ENCODE assay signal across 27 cellular contexts in the genomic region with DNA sequence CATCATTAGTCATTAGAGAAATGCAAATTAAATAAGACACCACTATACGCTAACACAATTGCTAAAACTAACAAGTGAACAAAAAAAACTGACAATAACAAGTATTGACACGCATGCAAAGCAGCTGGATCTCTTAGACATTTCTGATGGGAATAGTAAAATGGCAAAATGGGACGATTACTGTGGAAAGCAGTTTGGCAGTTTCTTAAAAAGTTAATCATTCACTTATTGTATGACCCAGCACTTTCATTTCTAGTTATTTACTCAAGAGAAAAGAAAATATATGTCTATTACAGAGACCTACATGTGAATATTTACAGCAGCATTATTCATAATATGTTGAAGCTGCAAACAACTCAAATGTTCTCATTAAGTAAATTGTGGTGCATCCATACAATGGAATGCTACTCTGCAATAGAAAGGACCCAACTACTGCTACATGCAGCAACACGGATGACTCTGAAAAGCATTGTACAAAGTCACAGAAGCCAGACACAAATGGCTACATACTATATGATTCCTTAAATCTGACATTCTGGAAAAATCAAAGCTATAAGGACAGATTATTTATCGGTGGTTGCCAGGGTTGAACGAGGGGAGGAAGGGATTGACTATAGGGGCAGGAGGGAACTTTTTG.
DNase-seq lines count a peak whose midpoint lies in the region; ATAC-seq and TF ChIP-seq lines count a peak whose summit lies in the region.
"Had no signal": no experiment of that assay in that cellular context is flagged by ENCODE, and none has a peak within 500 bp of the region (broad histone marks: within the 10 kb centered on the region; RNA-seq: fewer than 3 reads in every experiment).

No MANE protein-coding gene starts in this region.

- no peaks in the 10 kb centered on the region for H3K9me3 Mint-ChIP-seq in nephron
- no peaks in the 10 kb centered on the region for H3K9me3 Mint-ChIP-seq in natural killer cell
- H3K9me3 Mint-ChIP-seq: activated naive CD4-positive, alpha-beta T cell treated with anti-CD3 and anti-CD28 coated beads for 36 hours; HFFc6 had no signal

- peaks cover 16% of the 10 kb centered on the region for H3K36me3 Mint-ChIP-seq in nephron (ENCODE audit: low read depth)
- H3K36me3 Mint-ChIP-seq in natural killer cell, result no peaks in the 10 kb centered on the region

- ATAC-seq in SK-N-SH treated with all-trans-retinoic acid at 6 μM for 48 hours (no peak), natural killer cell (no peak)
- ATAC-seq: activated CD4-positive, CD25-positive, alpha-beta regulatory T cell treated with anti-CD3 and anti-CD28 coated beads, Interleukin-2, amount 50 U/mL, for 24 hours had no signal

- no peak for TF ChIP-seq POLR2A in esophagus squamous epithelium (IDR thresholded peaks at IDR 0.05)

- TF ChIP-seq CTCF in SK-N-SH (IDR thresholded peaks at IDR 0.05), result no peak
- TF ChIP-seq CTCF in esophagus squamous epithelium (IDR thresholded peaks at IDR 0.05), result no peak
- no peak for TF ChIP-seq CTCF in nephron (IDR thresholded peaks at IDR 0.05; ENCODE audit: unreplicated experiment in 3 of 3)
- no peak for TF ChIP-seq CTCF in natural killer cell (IDR thresholded peaks at IDR 0.05)

- H3K27me3 Mint-ChIP-seq in nephron (ENCODE audit: low read depth), result no peaks in the 10 kb centered on the region
- H3K27me3 Mint-ChIP-seq in natural killer cell (ENCODE audit: low read depth in 2 of 2), result peaks cover 8 to 23% of the 10 kb centered on the region in 2 donors

- H3K4me3 Mint-ChIP-seq in nephron, result no peak overlapping the region
- H3K4me3 Mint-ChIP-seq in natural killer cell, result no peak overlapping the region
- H3K4me3 Mint-ChIP-seq: activated naive CD4-positive, alpha-beta T cell treated with anti-CD3 and anti-CD28 coated beads for 36 hours; B cell; HFFc6 had no signal

- H3K36me3 ChIP-seq in SK-N-SH (replicated peaks in 1 of 2; ENCODE audit: control insufficient read depth in 1 of 2, insufficient read depth in 2 of 2, low read length in 1 of 2) (peaks cover 3 to 7% of the 10 kb centered on the region in 2 experiments), esophagus squamous epithelium (peaks cover 0 to 18% (median 0%) of the 10 kb centered on the region in 3 donors)
- H3K36me3 ChIP-seq: MG63, ovary had no signal

- H3K27ac Mint-ChIP-seq in nephron (peak overlapping the region; percentile 74 to 94 (median 84)), natural killer cell (no peak overlapping the region)
- H3K27ac Mint-ChIP-seq: activated naive CD4-positive, alpha-beta T cell treated with anti-CD3 and anti-CD28 coated beads for 36 hours; B cell; HFFc6 had no signal

- H3K27me3 ChIP-seq in SK-N-SH (ENCODE audit: insufficient read depth), result no peaks in the 10 kb centered on the region
- H3K27me3 ChIP-seq in esophagus squamous epithelium, result no peaks in the 10 kb centered on the region
- H3K27me3 ChIP-seq: heart left ventricle, MG63, ovary had no signal

- H3K9me3 ChIP-seq in SK-N-SH (no peaks in the 10 kb centered on the region), esophagus squamous epithelium (no peaks in the 10 kb centered on the region)
- H3K9me3 ChIP-seq: heart left ventricle, lower lobe of right lung, MG63, ovary had no signal

- DNase-seq in SK-N-SH (no peak), esophagus squamous epithelium (lab: John Stamatoyannopoulos, UW) (no peak), NCI-H82 (lab: John Stamatoyannopoulos, UW) (no peak), natural killer cell (no peak), anterior cingulate cortex (lab: John Stamatoyannopoulos, UW) (no peak), putamen (ENCODE audit: low spot score) (no peak)
- DNase-seq: 8988T; activated CD8-positive, alpha-beta memory T cell treated with anti-CD3 and anti-CD28 coated beads for 24 hours; activated naive CD4-positive, alpha-beta T cell treated with anti-CD3 and anti-CD28 coated beads for 36 hours; activated T-cell treated with anti-CD3 and anti-CD28 coated beads, Interleukin-2, amount 50 U/mL, for 48 hours; aorta; effector memory CD4-positive, alpha-beta T cell; heart left ventricle; lower lobe of right lung; MG63; NCI-H1436 treated with DMSO at 0.1 percent for 48 hours; NCI-H2171; NCI-H526; ovary; stimulated activated naive CD4-positive, alpha-beta T cell; trophoblast cell had no signal

- WGBS in SK-N-SH (ENCODE audit: low lambda C conversion rate), result 83% methylated on average over 6 of the region's 6 CpGs
- 50% methylated on average over 6 of the region's 6 CpGs for WGBS in esophagus squamous epithelium, 2 donors

- H3K27ac ChIP-seq in SK-N-SH (ENCODE audit: low read depth in 2 of 2, low read length in 1 of 2), result peak overlapping the region; percentile 30 to 43; a peak in 2 of 4 replicates
- H3K27ac ChIP-seq in esophagus squamous epithelium, result peak overlapping the region in 3 of 4 donors; percentile 7 to 75 (median 50)
- H3K27ac ChIP-seq: lower lobe of right lung, ovary, RWPE1 had no signal

- peaks cover 13% of the 10 kb centered on the region for H3F3A ChIP-seq in SK-N-SH (replicated peaks; ENCODE audit: insufficient read depth)

- no peak for TF ChIP-seq EP300 in SK-N-SH (IDR thresholded peaks at IDR 0.05; ENCODE audit: borderline replicate concordance in 1 of 2, low read depth in 1 of 2, low read length in 1 of 2)

- peaks cover 51% of the 10 kb centered on the region for H3K4me1 Mint-ChIP-seq in nephron
- no peaks in the 10 kb centered on the region for H3K4me1 Mint-ChIP-seq in natural killer cell
- H3K4me1 Mint-ChIP-seq: B cell had no signal

- H3K4me3 ChIP-seq in SK-N-SH (ENCODE audit: low read depth in 2 of 2, low read length in 1 of 2) (no peak overlapping the region), esophagus squamous epithelium (no peak overlapping the region)
- H3K4me3 ChIP-seq: heart left ventricle, lower lobe of right lung, MG63, ovary had no signal

- H3K4me1 ChIP-seq in SK-N-SH (ENCODE audit: control insufficient read depth in 1 of 2, insufficient read depth in 2 of 2, low read depth in 1 of 2, low read length in 1 of 2), result peaks cover 6 to 22% of the 10 kb centered on the region in 2 experiments; a peak in 3 of 4 replicates
- peaks cover 0 to 48% (median 17%) of the 10 kb centered on the region in 3 donors for H3K4me1 ChIP-seq in esophagus squamous epithelium

- CTCF ChIA-PET in SK-N-SH (lab: Yijun Ruan, JAX), result no interaction called here

- POLR2A ChIA-PET in SK-N-SH (lab: Yijun Ruan, JAX), result no interaction called here

- H3K9me2 ChIP-seq in SK-N-SH, result peaks cover 4% of the 10 kb centered on the region; the same call in 1 of the 2 replicates

- intact Hi-C loops in esophagus squamous epithelium (cut with DNase I) (no loop called here), natural killer cell (cut with micrococcal nuclease) (no loop called here)

- H4K20me1 ChIP-seq in SK-N-SH (ENCODE audit: insufficient read depth), result no peaks in the 10 kb centered on the region

- H3K4me2 ChIP-seq in SK-N-SH, result 0 out of 2 replicates have a peak overlapping the region, but pooled peaks have one; percentile 9

- no peak overlapping the region for H3K9ac ChIP-seq in SK-N-SH

- no peak for TF ChIP-seq RAD21 in SK-N-SH (IDR thresholded peaks at IDR 0.05; ENCODE audit: low read length)

- H2AFZ ChIP-seq in SK-N-SH (ENCODE audit: low read depth), result no peak overlapping the region

- H3K79me2 ChIP-seq in SK-N-SH (ENCODE audit: insufficient read depth), result no peaks in the 10 kb centered on the region

TF ChIP-seq in SK-N-SH, 30 proteins besides CTCF, POLR2A, EP300 and RAD21 (continues in another document):
- TF ChIP-seq FOXJ3 (CRISPR knock-in tag; IDR thresholded peaks at IDR 0.05) (no peak), TCF12 (IDR thresholded peaks at IDR 0.05) (no peak), RXRA (IDR thresholded peaks at IDR 0.05; ENCODE audit: borderline replicate concordance, low read depth) (no peak)
- TF ChIP-seq, protein P1, sequence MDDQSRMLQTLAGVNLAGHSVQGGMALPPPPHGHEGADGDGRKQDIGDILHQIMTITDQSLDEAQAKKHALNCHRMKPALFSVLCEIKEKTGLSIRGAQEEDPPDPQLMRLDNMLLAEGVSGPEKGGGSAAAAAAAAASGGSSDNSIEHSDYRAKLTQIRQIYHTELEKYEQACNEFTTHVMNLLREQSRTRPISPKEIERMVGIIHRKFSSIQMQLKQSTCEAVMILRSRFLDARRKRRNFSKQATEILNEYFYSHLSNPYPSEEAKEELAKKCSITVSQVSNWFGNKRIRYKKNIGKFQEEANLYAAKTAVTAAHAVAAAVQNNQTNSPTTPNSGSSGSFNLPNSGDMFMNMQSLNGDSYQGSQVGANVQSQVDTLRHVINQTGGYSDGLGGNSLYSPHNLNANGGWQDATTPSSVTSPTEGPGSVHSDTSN (IDR thresholded peaks at IDR 0.05), result no peak

TF ChIP-seq in SK-N-SH treated with all-trans-retinoic acid at 6 μM for 48 hours, 23 proteins besides CTCF, POLR2A, EP300 and RAD21:
- no peak for TF ChIP-seq TOX (CRISPR knock-in tag; IDR thresholded peaks at IDR 0.05; ENCODE audit: borderline replicate concordance)
- TF ChIP-seq, protein P2, sequence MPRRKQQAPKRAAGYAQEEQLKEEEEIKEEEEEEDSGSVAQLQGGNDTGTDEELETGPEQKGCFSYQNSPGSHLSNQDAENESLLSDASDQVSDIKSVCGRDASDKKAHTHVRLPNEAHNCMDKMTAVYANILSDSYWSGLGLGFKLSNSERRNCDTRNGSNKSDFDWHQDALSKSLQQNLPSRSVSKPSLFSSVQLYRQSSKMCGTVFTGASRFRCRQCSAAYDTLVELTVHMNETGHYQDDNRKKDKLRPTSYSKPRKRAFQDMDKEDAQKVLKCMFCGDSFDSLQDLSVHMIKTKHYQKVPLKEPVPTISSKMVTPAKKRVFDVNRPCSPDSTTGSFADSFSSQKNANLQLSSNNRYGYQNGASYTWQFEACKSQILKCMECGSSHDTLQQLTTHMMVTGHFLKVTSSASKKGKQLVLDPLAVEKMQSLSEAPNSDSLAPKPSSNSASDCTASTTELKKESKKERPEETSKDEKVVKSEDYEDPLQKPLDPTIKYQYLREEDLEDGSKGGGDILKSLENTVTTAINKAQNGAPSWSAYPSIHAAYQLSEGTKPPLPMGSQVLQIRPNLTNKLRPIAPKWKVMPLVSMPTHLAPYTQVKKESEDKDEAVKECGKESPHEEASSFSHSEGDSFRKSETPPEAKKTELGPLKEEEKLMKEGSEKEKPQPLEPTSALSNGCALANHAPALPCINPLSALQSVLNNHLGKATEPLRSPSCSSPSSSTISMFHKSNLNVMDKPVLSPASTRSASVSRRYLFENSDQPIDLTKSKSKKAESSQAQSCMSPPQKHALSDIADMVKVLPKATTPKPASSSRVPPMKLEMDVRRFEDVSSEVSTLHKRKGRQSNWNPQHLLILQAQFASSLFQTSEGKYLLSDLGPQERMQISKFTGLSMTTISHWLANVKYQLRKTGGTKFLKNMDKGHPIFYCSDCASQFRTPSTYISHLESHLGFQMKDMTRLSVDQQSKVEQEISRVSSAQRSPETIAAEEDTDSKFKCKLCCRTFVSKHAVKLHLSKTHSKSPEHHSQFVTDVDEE (CRISPR knock-in tag; IDR thresholded peaks at IDR 0.05), result no peak
- no peak for TF ChIP-seq ZNF70 (CRISPR knock-in tag; IDR thresholded peaks at IDR 0.05)
- TF ChIP-seq ESRRG (CRISPR knock-in tag; IDR thresholded peaks at IDR 0.05), result no peak
- TF ChIP-seq TCF4 (CRISPR knock-in tag; IDR thresholded peaks at IDR 0.05; ENCODE audit: borderline replicate concordance), result no peak

Comparison
In these comparisons a context has a peak if more than half of its experiments do, and no peak if none do; other contexts are left out.
1. H3K27ac Mint-ChIP-seq: peak in nephron (3 of 3); none in natural killer cell (0 of 2).